ENCODE assay signal across 29 cellular contexts in the genomic region with DNA sequence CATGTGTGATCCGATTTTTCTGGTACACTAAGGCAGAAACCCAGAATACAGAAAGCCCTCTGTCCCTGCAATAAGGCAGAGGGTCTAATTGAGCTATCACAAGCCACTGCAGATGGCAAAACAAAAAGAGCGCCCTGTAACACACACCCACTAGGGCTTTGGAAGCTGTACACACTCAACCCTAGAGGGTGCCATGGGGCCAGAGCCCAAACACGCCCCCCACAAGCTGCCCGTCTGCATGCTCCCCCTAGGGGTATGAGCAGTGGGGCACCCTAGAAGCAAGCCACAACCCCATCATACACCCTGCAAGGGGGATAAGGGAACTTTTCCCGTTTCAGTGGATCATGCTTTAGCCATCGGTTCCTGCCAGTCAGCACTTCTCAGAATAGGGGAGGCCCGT.
DNase-seq lines count a peak whose midpoint lies in the region; ATAC-seq, FAIRE-seq and TF ChIP-seq lines count a peak whose summit lies in the region.
"Had no signal": no experiment of that assay in that cellular context is flagged by ENCODE, and none has a peak within 500 bp of the region (broad histone marks: within the 10 kb centered on the region; RNA-seq: fewer than 3 reads in every experiment).

No MANE protein-coding gene starts in this region.

- in situ Hi-C loops in K562 (cut with MboI) = no loop called here
- in situ Hi-C loops in GM13976 (cut with MboI; ENCODE audit: low sequenced_read_pairs, unreplicated experiment) = no loop called here

- TF ChIP-seq RAD21 in A549 (conservative IDR thresholded peaks at IDR 0.05 in 1 of 2, IDR thresholded peaks at IDR 0.05 in 1 of 2) (no peak), K562 (CRISPR knock-in tag; conservative IDR thresholded peaks at IDR 0.05 in 1 of 2, IDR thresholded peaks at IDR 0.05 in 1 of 2) (no peak)

- H3K9me3 ChIP-seq in A549 = no peaks in the 10 kb centered on the region
- H3K9me3 ChIP-seq in DOHH2 (ENCODE audit: control insufficient read depth, insufficient read depth, low read length) = no peaks in the 10 kb centered on the region
- no peaks in the 10 kb centered on the region for H3K9me3 ChIP-seq in Karpas-422 (ENCODE audit: low read length)
- H3K9me3 ChIP-seq in K562 (replicated peaks; ENCODE audit: control insufficient read depth, insufficient read depth, low read depth, low read length) = no peaks in the 10 kb centered on the region
- H3K9me3 ChIP-seq: ascending aorta, lower lobe of right lung had no signal

- H3K4me3 Mint-ChIP-seq in natural killer cell = no peak overlapping the region
- H3K4me3 Mint-ChIP-seq: activated CD4-positive, alpha-beta T cell treated with anti-CD3 and anti-CD28 coated beads for 36 hours; activated T-cell treated with anti-CD3 and anti-CD28 coated beads, Interleukin-2, amount 50 U/mL, for 72 hours; CD4-positive, CD25-positive, alpha-beta regulatory T cell; stimulated activated naive B cell treated with anti-CD40 and anti-IgM and Interleukin-4, amounts not matched to agents 10 μg/mL and 1 μg/mL and 100 μg/mL, for 72 hours had no signal

- TF ChIP-seq EP300 in A549 (IDR thresholded peaks at IDR 0.05) = no peak
- no peak for TF ChIP-seq EP300 in K562 (IDR thresholded peaks at IDR 0.05; ENCODE audit: low read length)

- H3K4me2 ChIP-seq in A549 (no peak overlapping the region), DOHH2 (ENCODE audit: low read length) (no peak overlapping the region), Karpas-422 (ENCODE audit: low read depth, low read length, poor library complexity, severe bottlenecking) (no peak overlapping the region), K562 (ENCODE audit: insufficient read depth, low read length) (no peak overlapping the region)

- no peak overlapping the region for H3K27ac Mint-ChIP-seq in natural killer cell
- H3K27ac Mint-ChIP-seq: activated CD4-positive, alpha-beta T cell treated with anti-CD3 and anti-CD28 coated beads for 36 hours; activated T-cell treated with anti-CD3 and anti-CD28 coated beads, Interleukin-2, amount 50 U/mL, for 72 hours; CD4-positive, CD25-positive, alpha-beta regulatory T cell; stimulated activated naive B cell treated with anti-CD40 and anti-IgM and Interleukin-4, amounts not matched to agents 10 μg/mL and 1 μg/mL and 100 μg/mL, for 72 hours had no signal

- no peaks in the 10 kb centered on the region for H3K4me1 Mint-ChIP-seq in natural killer cell
- H3K4me1 Mint-ChIP-seq: activated CD4-positive, alpha-beta T cell treated with anti-CD3 and anti-CD28 coated beads for 36 hours; CD4-positive, CD25-positive, alpha-beta regulatory T cell; stimulated activated naive B cell treated with anti-CD40 and anti-IgM and Interleukin-4, amounts not matched to agents 10 μg/mL and 1 μg/mL and 100 μg/mL, for 72 hours had no signal

- H3K36me3 ChIP-seq in DOHH2 (ENCODE audit: control insufficient read depth, low read length) (no peaks in the 10 kb centered on the region), Karpas-422 (ENCODE audit: insufficient read depth, low read length) (no peaks in the 10 kb centered on the region), K562 (ENCODE audit: control insufficient read depth, insufficient read depth, low read length) (no peaks in the 10 kb centered on the region)
- H3K36me3 ChIP-seq: ascending aorta, lower lobe of right lung had no signal

- H3K9me2 ChIP-seq in DOHH2 (replicated peaks; ENCODE audit: control insufficient read depth, low read length) = no peaks in the 10 kb centered on the region
- H3K9me2 ChIP-seq in Karpas-422 (replicated peaks; ENCODE audit: insufficient read depth, low read length) = no peaks in the 10 kb centered on the region

- POLR2A ChIA-PET in A549 (lab: Yijun Ruan, JAX) = no interaction called here
- POLR2A ChIA-PET in K562 (lab: Yijun Ruan, JAX) = no interaction called here

- no peaks in the 10 kb centered on the region for H3K36me3 Mint-ChIP-seq in natural killer cell
- H3K36me3 Mint-ChIP-seq: CD4-positive, CD25-positive, alpha-beta regulatory T cell; stimulated activated naive B cell treated with anti-CD40 and anti-IgM and Interleukin-4, amounts not matched to agents 10 μg/mL and 1 μg/mL and 100 μg/mL, for 72 hours had no signal

- H3K79me2 ChIP-seq in DOHH2 (ENCODE audit: control insufficient read depth, low read length) = no peaks in the 10 kb centered on the region
- no peaks in the 10 kb centered on the region for H3K79me2 ChIP-seq in Karpas-422 (ENCODE audit: low read length)
- no peaks in the 10 kb centered on the region for H3K79me2 ChIP-seq in K562 (ENCODE audit: control insufficient read depth, insufficient read depth, low read length)

- H3K27me3 Mint-ChIP-seq in natural killer cell (ENCODE audit: low read depth in 2 of 2) = no peaks in the 10 kb centered on the region
- H3K27me3 Mint-ChIP-seq: activated CD4-positive, alpha-beta T cell treated with anti-CD3 and anti-CD28 coated beads for 36 hours had no signal

- H3K9ac ChIP-seq in Karpas-422 (ENCODE audit: low read length) (no peak overlapping the region), K562 (ENCODE audit: insufficient read depth in 1 of 2, low read depth in 2 of 2, low read length in 2 of 2) (no peak overlapping the region)
- H3K9ac ChIP-seq: GM23248 had no signal

- CTCF ChIA-PET in A549 (lab: Yijun Ruan, JAX) (no interaction called here), K562 (lab: Yijun Ruan, JAX; ENCODE audit: low intra/inter-chr PET ratio) (no interaction called here)

- H3K4me1 ChIP-seq in A549 (peaks cover 5% of the 10 kb centered on the region; the same call in 1 of the 3 replicates), DOHH2 (ENCODE audit: control insufficient read depth, low read length) (no peaks in the 10 kb centered on the region), Karpas-422 (ENCODE audit: low read length) (peaks cover 6% of the 10 kb centered on the region), K562 (replicated peaks in 1 of 2; ENCODE audit: control insufficient read depth in 2 of 2, insufficient read depth in 2 of 2, low read length in 2 of 2) (no peaks in the 10 kb centered on the region)
- H3K4me1 ChIP-seq: ascending aorta, foreskin keratinocyte, lower lobe of right lung had no signal

- H3K9me1 ChIP-seq in K562 (ENCODE audit: control insufficient read depth, insufficient read depth, low read length) = no peaks in the 10 kb centered on the region

- no TSS peak for BruUV-seq in K562 (replicated peaks; lab: Mats Ljungman, UMichigan)

- FAIRE-seq in A549 (lab: Jason Lieb, UNC) = no peak
- no peak for FAIRE-seq in K562 (lab: Jason Lieb, UNC)
- FAIRE-seq in RCC 7860 (lab: Jason Lieb, UNC) = no peak
- FAIRE-seq: G401.6, GM12892, islet of Langerhans, small intestine had no signal

- H3K27ac ChIP-seq in A549 = no peak overlapping the region
- no peak overlapping the region for H3K27ac ChIP-seq in DOHH2 (ENCODE audit: low read depth, low read length)
- no peak overlapping the region for H3K27ac ChIP-seq in Karpas-422 (ENCODE audit: low read length)
- no peak overlapping the region for H3K27ac ChIP-seq in K562 (ENCODE audit: extremely low read depth, low read depth, low read length)
- H3K27ac ChIP-seq: ascending aorta, epithelial cell of prostate, foreskin keratinocyte, GM23248, HL-60, lower lobe of right lung had no signal

- DNase-seq in A549 (ENCODE audit: low read depth in 1 of 2, low spot score in 1 of 2) (peak in 1 of 2 experiments; percentile 19), Karpas-422 (peak; percentile 75), K562 (ENCODE audit: extremely low read depth in 1 of 4, low spot score in 3 of 4) (no peak), GM10266 (ENCODE audit: extremely low spot score) (no peak), natural killer cell (no peak), GM13976 (ENCODE audit: low spot score) (no peak), RCC 7860 (ENCODE audit: low spot score) (no peak)
- DNase-seq: activated CD4-positive, alpha-beta T cell treated with anti-CD3 and anti-CD28 coated beads for 36 hours; activated naive CD4-positive, alpha-beta T cell treated with anti-CD3 and anti-CD28 coated beads, Interleukin-2, amount 50 U/mL, for 16 hours; activated T-cell treated with anti-CD3 and anti-CD28 coated beads, Interleukin-2, amount 50 U/mL, for 72 hours; CD4-positive, CD25-positive, alpha-beta regulatory T cell; cerebellar nuclear complex; foreskin keratinocyte; GM23248; IMR-90; lower lobe of right lung; MM.1S; NCI-H1436 treated with DMSO at 0.1 percent for 48 hours; NCI-H524 treated with DMSO at 0.1 percent for 48 hours; small intestine; stimulated activated naive B cell treated with anti-CD40 and anti-IgM and Interleukin-4, amounts not matched to agents 10 μg/mL and 1 μg/mL and 100 μg/mL, for 72 hours; T-helper 1 cell had no signal

- H3K4me3 ChIP-seq in A549 (no peak overlapping the region), DOHH2 (ENCODE audit: low read length) (no peak overlapping the region), Karpas-422 (ENCODE audit: low read length) (no peak overlapping the region), K562 (no peak overlapping the region)
- H3K4me3 ChIP-seq: ascending aorta, GM23248, lower lobe of right lung had no signal

- ATAC-seq in A549 (peak; percentile 39 to 90; a peak in 4 of 6 replicates), K562 (peak; percentile 80), natural killer cell (no peak)
- ATAC-seq: activated CD4-positive, alpha-beta T cell treated with anti-CD3 and anti-CD28 coated beads for 36 hours; activated T-cell treated with anti-CD3 and anti-CD28 coated beads, Interleukin-2, amount 50 U/mL, for 72 hours; foreskin keratinocyte; lower lobe of right lung; stimulated activated naive B cell treated with anti-CD40 and anti-IgM and Interleukin-4, amounts not matched to agents 10 μg/mL and 1 μg/mL and 100 μg/mL, for 72 hours had no signal

- H4K20me1 ChIP-seq in DOHH2 (ENCODE audit: control insufficient read depth, insufficient read depth, low read depth, low read length) = no peaks in the 10 kb centered on the region
- no peaks in the 10 kb centered on the region for H4K20me1 ChIP-seq in Karpas-422 (ENCODE audit: insufficient read depth, low read depth, low read length)
- no peaks in the 10 kb centered on the region for H4K20me1 ChIP-seq in K562 (replicated peaks; ENCODE audit: control insufficient read depth, insufficient read depth, low read length)

- intact Hi-C loops in K562 (cut with micrococcal nuclease) (loop anchor here (5.0 kb wide), 1 partner anchor 382 kb away; no protein-coding TSS in a partner anchor), natural killer cell (cut with micrococcal nuclease) (no loop called here)

- no peaks in the 10 kb centered on the region for H3F3A ChIP-seq in DOHH2 (ENCODE audit: control insufficient read depth, insufficient read depth)

- H3K27me3 ChIP-seq in DOHH2 (ENCODE audit: control insufficient read depth, low read length) (no peaks in the 10 kb centered on the region), Karpas-422 (ENCODE audit: low read length) (no peaks in the 10 kb centered on the region), K562 (ENCODE audit: control insufficient read depth in 2 of 2, insufficient read depth in 2 of 2, low read length in 2 of 2) (peaks cover 5 to 6% of the 10 kb centered on the region in 2 experiments; a peak in 1 of 5 replicates)
- H3K27me3 ChIP-seq: ascending aorta, foreskin keratinocyte had no signal

- WGBS in A549 (ENCODE audit: missing lambda C conversion rate) = 81% methylated on average over 6 of the region's 7 CpGs
- WGBS in K562 (ENCODE audit: insufficient coverage, low coverage, missing lambda C conversion rate) = 2% methylated on average over 7 of the region's 7 CpGs

- TF ChIP-seq CTCF in A549 (IDR thresholded peaks at IDR 0.05) (no peak), DOHH2 (IDR thresholded peaks at IDR 0.05; ENCODE audit: low read depth, low read length, poor library complexity, severe bottlenecking) (peak; percentile 43), K562 (IDR thresholded peaks at IDR 0.05 in 2 of 3, conservative IDR thresholded peaks at IDR 0.05 in 1 of 3; ENCODE audit: insufficient read depth in 2 of 3, low read depth in 1 of 3, low read length in 3 of 3) (peak; percentile 21 to 87 (median 43); a peak in 4 of 6 replicates), GM10266 (IDR thresholded peaks at IDR 0.05; ENCODE audit: control insufficient read depth, insufficient read depth, low read depth, missing control alignments) (no peak), natural killer cell (IDR thresholded peaks at IDR 0.05) (no peak), GM13976 (IDR thresholded peaks at IDR 0.05; ENCODE audit: borderline replicate concordance, control extremely low read depth, extremely low read depth, insufficient read depth, missing control alignments) (no peak)

- no peak overlapping the region for H2AFZ ChIP-seq in Karpas-422 (ENCODE audit: low read length)
- no peak overlapping the region for H2AFZ ChIP-seq in K562 (ENCODE audit: low read depth, low read length)
- H2AFZ ChIP-seq: GM23248 had no signal

- H3K9me3 Mint-ChIP-seq in natural killer cell = no peaks in the 10 kb centered on the region
- H3K9me3 Mint-ChIP-seq: activated T-cell treated with anti-CD3 and anti-CD28 coated beads, Interleukin-2, amount 50 U/mL, for 72 hours; CD4-positive, CD25-positive, alpha-beta regulatory T cell had no signal

- TF ChIP-seq POLR2A in A549 (IDR thresholded peaks at IDR 0.05; ENCODE audit: low read length) (no peak), K562 (conservative IDR thresholded peaks at IDR 0.05) (no peak)

Comparison
In these comparisons a context has a peak if more than half of its experiments do, and no peak if none do; other contexts are left out.
1. ATAC-seq: peak in A549 (2 of 2) and K562 (single experiment); none in natural killer cell (0 of 3).
2. CTCF ChIP-seq: peak in DOHH2 (single experiment) and K562 (3 of 3); none in A549 (single experiment), GM10266 (single experiment), natural killer cell (single experiment) and GM13976 (single experiment).
3. Of the 35 proteins assayed by ChIP-seq in both K562 and A549: peak only in K562: CTCF; only in A549: MAFK; in both: none; in neither: 33.